18 cellular contexts compared by ENCODE assay signal in the genomic region with DNA sequence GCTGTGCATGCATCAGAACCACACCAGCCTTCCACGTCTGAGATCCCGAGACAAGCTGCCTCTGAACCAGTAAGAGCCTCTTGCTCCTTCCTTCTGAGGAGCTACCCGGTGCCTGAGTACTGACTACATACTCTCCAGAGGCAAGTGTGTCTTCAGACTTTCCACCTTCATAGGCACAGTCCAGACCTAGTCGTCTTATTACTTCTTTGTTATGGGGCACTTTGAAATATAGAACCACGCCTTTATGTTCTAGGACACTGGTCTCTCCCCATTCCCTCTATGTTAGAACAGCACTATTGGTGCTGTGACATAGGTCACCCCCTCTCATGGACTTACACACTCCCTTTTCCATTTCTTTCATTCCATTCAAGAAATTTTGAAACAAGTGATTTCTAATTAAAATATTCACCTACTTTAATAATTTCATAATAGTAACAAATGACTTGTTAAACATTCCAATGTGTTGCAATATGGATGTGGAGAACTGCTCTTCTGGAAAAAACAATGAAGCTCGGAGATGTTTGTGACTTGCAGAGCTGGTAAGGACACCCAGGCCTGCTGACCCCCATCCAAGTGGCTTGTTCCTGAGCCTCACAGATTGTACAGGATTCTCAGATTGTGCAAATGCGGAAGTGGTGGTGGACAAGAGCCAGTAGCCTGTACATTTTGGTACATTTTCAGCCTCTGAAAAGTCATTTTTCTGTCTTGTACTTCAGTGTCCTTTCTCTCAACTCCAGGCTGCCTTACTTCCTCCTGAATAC.
DNase-seq lines count a peak whose midpoint lies in the region; ATAC-seq, FAIRE-seq and TF ChIP-seq lines count a peak whose summit lies in the region.
"Had no signal": no experiment of that assay in that cellular context is flagged by ENCODE, and none has a peak within 500 bp of the region (broad histone marks: within the 10 kb centered on the region; RNA-seq: fewer than 3 reads in every experiment).

No MANE protein-coding gene starts in this region.

- H3K27me3 ChIP-seq in left ventricle myocardium inferior (ENCODE audit: low read depth) = no peaks in the 10 kb centered on the region
- H3K27me3 ChIP-seq in H1 (replicated peaks in 1 of 4; ENCODE audit: control insufficient read depth in 3 of 4, extremely low read depth in 1 of 4, insufficient read depth in 3 of 4, low read length in 3 of 4) = no peaks in the 10 kb centered on the region
- H3K27me3 ChIP-seq in mesenchymal stem cell (ENCODE audit: control insufficient read depth in 1 of 2, insufficient read depth in 1 of 2, low read length in 2 of 2) = no peaks in the 10 kb centered on the region
- H3K27me3 ChIP-seq in uterus = no peaks in the 10 kb centered on the region
- H3K27me3 ChIP-seq: SJSA1 had no signal

- CTCF ChIA-PET in H1 (lab: Charles Lee; ENCODE audit: partially characterized antibody) = no interaction called here

- H4K20me1 ChIP-seq in H1 (replicated peaks in 1 of 2; ENCODE audit: control insufficient read depth in 1 of 2, insufficient read depth in 2 of 2, low read length in 2 of 2) = no peaks in the 10 kb centered on the region

- H3K4ac ChIP-seq in H1 (replicated peaks; ENCODE audit: insufficient read length, low read depth, low read length) (no peak overlapping the region), mesenchymal stem cell (ENCODE audit: low read depth in 1 of 2, low read length in 2 of 2) (peak overlapping the region; percentile 77 to 91)

- no peaks in the 10 kb centered on the region for H3K79me2 ChIP-seq in H1 (ENCODE audit: control insufficient read depth in 1 of 2, insufficient read depth in 2 of 2, low read length in 2 of 2)

- ATAC-seq in left ventricle myocardium superior (peak; percentile 13), GM21367 (IDR thresholded peaks at IDR 0.05; ENCODE audit: unreplicated experiment) (no peak)
- ATAC-seq: stimulated activated naive CD8-positive, alpha-beta T cell treated with anti-CD3 and anti-CD28 coated beads, Interleukin-15, Interleukin-2, amounts not matched to agents 100 U/mL and 50 U/mL, for 24 hours had no signal

- H4K8ac ChIP-seq in H1 (ENCODE audit: extremely low read depth, insufficient read depth, low read length) (no peak overlapping the region), mesenchymal stem cell (ENCODE audit: low read length) (peak overlapping the region; percentile 97)

- H3K36me3 ChIP-seq in left ventricle myocardium inferior (no peaks in the 10 kb centered on the region), H1 (ENCODE audit: control insufficient read depth in 2 of 4, insufficient read depth in 4 of 4, low read length in 3 of 4) (no peaks in the 10 kb centered on the region), mesenchymal stem cell (ENCODE audit: control insufficient read depth in 1 of 2, insufficient read depth in 2 of 2, low read depth in 1 of 2, low read length in 2 of 2) (no peaks in the 10 kb centered on the region), uterus (no peaks in the 10 kb centered on the region)
- H3K36me3 ChIP-seq: SJSA1 had no signal

- no peak overlapping the region for H3K56ac ChIP-seq in H1 (replicated peaks; ENCODE audit: insufficient read length, low read depth, low read length)

- WGBS in H1 (ENCODE audit: extremely low coverage in 1 of 2, insufficient coverage in 1 of 2, insufficient read length in 1 of 2, insufficient replicate concordance in 2 of 2, low coverage in 1 of 2, low lambda C conversion rate in 2 of 2, missing lambda C conversion rate in 1 of 2), 2 experiments = 86% methylated on average over 7 of the region's 7 CpGs; no CpG with 5 or more reads in 1 of the 2 experiments
- 91% methylated on average over 7 of the region's 7 CpGs for WGBS in mesenchymal stem cell

- no peak overlapping the region for H4K5ac ChIP-seq in H1 (ENCODE audit: insufficient read length, low read depth, low read length)

- H2AFZ ChIP-seq in H1 (ENCODE audit: low read length) (no peak overlapping the region), mesenchymal stem cell (ENCODE audit: low read depth, low read length) (no peak overlapping the region)

- no peaks in the 10 kb centered on the region for H3K23me2 ChIP-seq in H1 (ENCODE audit: low read depth, low read length)

- POLR2A ChIA-PET in H1 (lab: Charles Lee; ENCODE audit: partially characterized antibody) = no interaction called here

- no peak overlapping the region for H2BK15ac ChIP-seq in H1 (ENCODE audit: low read length)
- peak overlapping the region; percentile 78 for H2BK15ac ChIP-seq in mesenchymal stem cell (ENCODE audit: low read depth, poor library complexity, severe bottlenecking)

- TF ChIP-seq POLR2A in H1 (IDR thresholded peaks at IDR 0.05; ENCODE audit: control extremely low read depth in 1 of 2, low read depth in 2 of 2, low read length in 2 of 2) = no peak
- TF ChIP-seq POLR2A in uterus (IDR thresholded peaks at IDR 0.05) = no peak

- no peak for TF ChIP-seq RAD21 in H1 (IDR thresholded peaks at IDR 0.05 in 1 of 2, conservative IDR thresholded peaks at IDR 0.05 in 1 of 2; ENCODE audit: low read depth in 2 of 2, low read length in 2 of 2)

- H3K4me1 ChIP-seq in left ventricle myocardium inferior (peaks cover 6% of the 10 kb centered on the region), H1 (replicated peaks in 1 of 4; ENCODE audit: control insufficient read depth in 3 of 4, insufficient read depth in 4 of 4, low read length in 3 of 4) (no peaks in the 10 kb centered on the region), mesenchymal stem cell (ENCODE audit: control insufficient read depth, insufficient read depth, low read depth, low read length) (peaks cover 10% of the 10 kb centered on the region), uterus (peaks cover 0 to 6% of the 10 kb centered on the region in 2 donors)

- no peak overlapping the region for H3K4me3 ChIP-seq in left ventricle myocardium inferior
- no peak overlapping the region for H3K4me3 ChIP-seq in H1 (ENCODE audit: extremely low read depth in 1 of 4, insufficient read depth in 2 of 4, low read depth in 3 of 4, low read length in 4 of 4)
- H3K4me3 ChIP-seq in mesenchymal stem cell (ENCODE audit: insufficient read depth in 1 of 2, low read depth in 1 of 2, low read length in 2 of 2) = no peak overlapping the region
- no peak overlapping the region for H3K4me3 ChIP-seq in uterus
- H3K4me3 ChIP-seq: SJSA1 had no signal

- DNase-seq in left ventricle myocardium superior (no peak), left ventricle myocardium inferior (no peak), H1 (ENCODE audit: low read depth in 1 of 2, low spot score in 2 of 2) (no peak), mesenchymal stem cell (peak; percentile 18), uterus (peak; percentile 44 to 55), NCI-H510A treated with DMSO at 0.1 percent for 48 hours (lab: John Stamatoyannopoulos, UW) (no peak)
- no peak for DNase-seq in stimulated activated CD4-positive, alpha-beta T cell treated with anti-CD3 and anti-CD28 coated beads, Interleukin-12 subunit alpha, Interleukin-12 subunit beta, amount 100 ng/mL, for 4 hours
- DNase-seq: activated CD4-positive, alpha-beta memory T cell treated with anti-CD3 and anti-CD28 coated beads, Interleukin-2, amount 10 ng/mL, durations not matched to agents 7 days and 5 days; Calu3; dermis blood vessel endothelial cell; immature natural killer cell; naive B cell; NCI-H2107; stimulated activated naive CD8-positive, alpha-beta T cell treated with anti-CD3 and anti-CD28 coated beads, Interleukin-15, Interleukin-2, amounts not matched to agents 100 U/mL and 50 U/mL, for 24 hours had no signal

- H3K23ac ChIP-seq in H1 (ENCODE audit: insufficient read length) = no peak overlapping the region
- no peak overlapping the region for H3K23ac ChIP-seq in mesenchymal stem cell (ENCODE audit: low read length in 2 of 2)

- H4K91ac ChIP-seq in H1 (replicated peaks; ENCODE audit: insufficient read length, low read length) (no peak overlapping the region), mesenchymal stem cell (ENCODE audit: low read length) (peak overlapping the region; percentile 93)

- FAIRE-seq in H1 (lab: Jason Lieb, UNC) = no peak
- FAIRE-seq: astrocyte, frontal cortex had no signal

- H2BK5ac ChIP-seq in H1 (ENCODE audit: low read depth, low read length) (no peak overlapping the region), mesenchymal stem cell (ENCODE audit: low read depth, low read length, poor library complexity, severe bottlenecking) (no peak overlapping the region)

- H3K9me3 ChIP-seq in left ventricle myocardium inferior (replicated peaks) (no peaks in the 10 kb centered on the region), H1 (ENCODE audit: insufficient read depth in 2 of 2, low read depth in 1 of 2, low read length in 1 of 2) (no peaks in the 10 kb centered on the region), mesenchymal stem cell (ENCODE audit: control insufficient read depth, low read length) (no peaks in the 10 kb centered on the region), uterus (no peaks in the 10 kb centered on the region)
- H3K9me3 ChIP-seq: SJSA1 had no signal

- TF ChIP-seq CTCF in left ventricle myocardium inferior (IDR thresholded peaks at IDR 0.05; ENCODE audit: borderline replicate concordance) (no peak), H1 (IDR thresholded peaks at IDR 0.05; ENCODE audit: control extremely low read depth in 1 of 3, insufficient read depth in 1 of 3, low read depth in 1 of 3, low read length in 3 of 3) (no peak), uterus (IDR thresholded peaks at IDR 0.05) (no peak)

- H3K9ac ChIP-seq in H1 (replicated peaks in 1 of 4; ENCODE audit: extremely low read depth in 1 of 4, low read depth in 3 of 4, low read length in 3 of 4) (no peak overlapping the region), mesenchymal stem cell (ENCODE audit: low read length) (peak overlapping the region; percentile 5)

- intact Hi-C loops in left ventricle myocardium superior (cut with micrococcal nuclease) = no loop called here
- intact Hi-C loops in left ventricle myocardium inferior (cut with micrococcal nuclease) = no loop called here
- intact Hi-C loops in uterus (cut with DNase I; ENCODE audit: low total_unique reads) = no loop called here

- H2BK12ac ChIP-seq in H1 (ENCODE audit: low read depth, low read length) (no peak overlapping the region), mesenchymal stem cell (ENCODE audit: low read length in 2 of 2) (peak overlapping the region; percentile 98 to 99)

- H2AK5ac ChIP-seq in H1 (ENCODE audit: low read depth, low read length) (no peak overlapping the region), mesenchymal stem cell (ENCODE audit: low read length, severe bottlenecking) (peak overlapping the region; percentile 71)

- TF ChIP-seq EP300 in H1 (IDR thresholded peaks at IDR 0.05; ENCODE audit: borderline replicate concordance in 1 of 2, low read depth in 2 of 2, low read length in 2 of 2) = no peak

- H3K18ac ChIP-seq in H1 (ENCODE audit: extremely low read depth, low read length) (no peak overlapping the region), mesenchymal stem cell (ENCODE audit: low read depth in 1 of 2, low read length in 2 of 2) (peak overlapping the region; percentile 86 to 95)

- H2BK120ac ChIP-seq in H1 (replicated peaks; ENCODE audit: low read depth, low read length) = no peak overlapping the region
- H2BK120ac ChIP-seq in mesenchymal stem cell (ENCODE audit: low read depth, low read length) = peak overlapping the region; percentile 81

- H3K27ac ChIP-seq in left ventricle myocardium inferior (replicated peaks) (no peak overlapping the region), H1 (ENCODE audit: low read depth, low read length) (no peak overlapping the region), mesenchymal stem cell (ENCODE audit: low read length, poor library complexity, severe bottlenecking) (no peak overlapping the region), uterus (peak overlapping the region; percentile 36 to 66)
- H3K27ac ChIP-seq: SJSA1 had no signal

- no peak overlapping the region for H3K4me2 ChIP-seq in H1 (ENCODE audit: insufficient read depth in 1 of 2, low read depth in 2 of 2, low read length in 2 of 2)
- H3K4me2 ChIP-seq in mesenchymal stem cell (ENCODE audit: low read length, poor library complexity, severe bottlenecking) = no peak overlapping the region

- peak overlapping the region; percentile 43; the same call in 1 of the 2 replicates for H2BK20ac ChIP-seq in H1 (ENCODE audit: low read length)

- no peak overlapping the region for H3K14ac ChIP-seq in H1 (ENCODE audit: insufficient read length)
- peak overlapping the region in 1 of 2 experiments; percentile 86 for H3K14ac ChIP-seq in mesenchymal stem cell (ENCODE audit: low read length in 2 of 2)

- no peaks in the 10 kb centered on the region for H3K79me1 ChIP-seq in H1 (ENCODE audit: low read depth, low read length)
- H3K79me1 ChIP-seq in mesenchymal stem cell (replicated peaks; ENCODE audit: low read length, poor library complexity, severe bottlenecking) = no peaks in the 10 kb centered on the region

Comparison
In these comparisons a context has a peak if more than half of its experiments do, and no peak if none do; other contexts are left out.
1. DNase-seq: peak in mesenchymal stem cell (single experiment) and uterus (2 of 2); none in left ventricle myocardium superior (single experiment), left ventricle myocardium inferior (single experiment), H1 (0 of 2), NCI-H510A treated with DMSO at 0.1 percent for 48 hours (single experiment) and stimulated activated CD4-positive, alpha-beta T cell treated with anti-CD3 and anti-CD28 coated beads, Interleukin-12 subunit alpha, Interleukin-12 subunit beta, amount 100 ng/mL, for 4 hours (single experiment).
2. H3K27ac ChIP-seq: peak in uterus (2 of 2); none in left ventricle myocardium inferior (single experiment), H1 (single experiment) and mesenchymal stem cell (single experiment).